ENCODE assay signal across 7 cellular contexts in the genomic region with DNA sequence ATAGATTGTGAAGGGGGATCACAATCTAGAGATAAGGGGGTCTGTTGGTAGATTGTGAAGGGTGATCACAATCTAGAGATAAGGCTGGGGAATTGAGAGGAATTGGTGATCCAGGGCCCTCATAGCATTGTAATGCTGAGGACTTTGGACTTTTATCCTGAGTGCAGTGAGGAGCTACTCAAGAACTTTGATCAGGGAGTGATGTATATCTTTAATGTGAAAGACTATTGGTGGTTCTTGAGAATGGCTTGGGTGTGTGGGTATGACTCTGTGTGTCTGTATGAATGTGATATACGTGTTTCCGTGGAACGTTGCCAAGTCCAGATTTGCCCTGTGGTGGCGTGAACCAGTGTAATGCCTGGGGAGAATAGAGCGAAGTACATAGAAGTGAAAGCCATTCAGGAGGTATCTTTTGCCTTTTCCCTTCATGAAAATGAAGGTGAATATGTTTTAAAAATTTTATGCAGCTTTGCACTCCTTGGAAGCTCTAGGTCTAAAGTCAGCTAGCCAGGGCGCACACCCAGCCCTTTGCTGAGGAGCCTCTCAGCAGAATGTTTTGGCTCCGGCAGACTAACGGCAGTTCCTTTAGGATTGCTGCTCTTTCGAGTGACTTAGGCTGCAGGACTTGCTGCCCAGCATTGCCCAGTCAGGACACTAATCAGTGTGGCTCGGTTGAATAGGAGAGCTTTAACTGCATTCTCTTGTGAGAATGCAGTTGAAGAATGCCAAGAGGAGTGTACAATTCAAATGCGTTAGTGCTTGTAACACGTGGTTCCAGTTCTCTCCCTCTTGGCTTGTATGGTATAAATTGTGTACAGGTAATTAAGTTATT. TPM values are rescaled to one million over a fixed set of nuclear protein-coding genes. Genes with fewer than 3 reads are reported as not detected.
A peak's percentile ranks its signal among the peaks of the same experiment; 100 is the strongest.
DNase-seq lines count a peak whose midpoint lies in the region; ATAC-seq and TF ChIP-seq lines count a peak whose summit lies in the region.

No MANE protein-coding gene starts in this region.

- no peak overlapping the region for H3K4ac ChIP-seq in IMR-90 (ENCODE audit: low read depth, low read length)

- no peaks in the 10 kb centered on the region for H3K9me3 ChIP-seq in IMR-90 (ENCODE audit: control insufficient read depth, insufficient read depth, low read length)

- H3K23ac ChIP-seq in IMR-90 (ENCODE audit: low read depth, low read length), result peak overlapping the region; percentile 52; the same call in 1 of the 2 replicates

- no peak for TF ChIP-seq POLR2A in IMR-90 (IDR thresholded peaks at IDR 0.05; ENCODE audit: low read depth, low read length)

- no peaks in the 10 kb centered on the region for H3K27me3 Mint-ChIP-seq in activated T-helper 17 cell treated with anti-CD3 and anti-CD28 coated beads, Interleukin-2, amount 50 U/mL, for 72 hours
- peaks cover 8 to 17% (median 10%) of the 10 kb centered on the region in 3 donors for H3K27me3 Mint-ChIP-seq in immature natural killer cell (ENCODE audit: low read depth in 3 of 3)

- peak overlapping the region; percentile 14; the same call in 1 of the 2 replicates for H2AK5ac ChIP-seq in IMR-90 (ENCODE audit: low read depth, low read length)

- peak overlapping the region; percentile 66 for H3K4me2 ChIP-seq in IMR-90 (ENCODE audit: low read depth, low read length)

- BruUV-seq in IMR-90 (replicated peaks; lab: Mats Ljungman, UMichigan), result no TSS peak

- in situ Hi-C loops in IMR-90 (cut with MboI; ENCODE audit: low sequenced_read_pairs), result no loop called here

- POLR2A ChIA-PET in IMR-90 (lab: Charles Lee; ENCODE audit: unreplicated experiment), result no interaction called here

- no peak overlapping the region for H4K91ac ChIP-seq in IMR-90 (ENCODE audit: insufficient read depth, low read depth, low read length)

- CTCF ChIA-PET in IMR-90 (lab: Yijun Ruan, JAX), result interaction anchor here (1.1 kb wide), 1 partner anchor 20 kb away, joined by 3 read pairs; no protein-coding TSS in a partner anchor

- no peak overlapping the region for H3K18ac ChIP-seq in IMR-90 (ENCODE audit: low read depth, low read length)

- H3K36me3 Mint-ChIP-seq in activated T-helper 17 cell treated with anti-CD3 and anti-CD28 coated beads, Interleukin-2, amount 50 U/mL, for 72 hours (ENCODE audit: low read depth), result peaks cover 9% of the 10 kb centered on the region
- no peaks in the 10 kb centered on the region for H3K36me3 Mint-ChIP-seq in immature natural killer cell

- H2AFZ ChIP-seq in IMR-90 (replicated peaks; ENCODE audit: low read length, poor library complexity), result no peak overlapping the region

- 65% methylated on average over 3 of the region's 12 CpGs; no CpG with 5 or more reads in 1 of the 2 experiments for WGBS in IMR-90 (ENCODE audit: extremely low coverage in 2 of 2, insufficient read length in 1 of 2), 2 experiments

- H3K4me1 Mint-ChIP-seq in activated T-helper 17 cell treated with anti-CD3 and anti-CD28 coated beads, Interleukin-2, amount 50 U/mL, for 72 hours, result peaks cover 29% of the 10 kb centered on the region
- H3K4me1 Mint-ChIP-seq in immature natural killer cell, result peaks cover 82 to 87% of the 10 kb centered on the region in 2 donors

- no peak overlapping the region for H3K27ac ChIP-seq in IMR-90 (ENCODE audit: insufficient read depth, low read length)

- H2BK15ac ChIP-seq in IMR-90 (ENCODE audit: low read depth, low read length), result no peak overlapping the region

- intact Hi-C loops in IMR-90 (cut with micrococcal nuclease), result no loop called here

- H2BK120ac ChIP-seq in IMR-90 (ENCODE audit: low read depth, low read length), result no peak overlapping the region

- TF ChIP-seq CTCF in IMR-90 (conservative IDR thresholded peaks at IDR 0.05; ENCODE audit: low read depth, low read length), result no peak

- DNase-seq in IMR-90 (no peak), immature natural killer cell (peak in 1 of 3 donors; percentile 41)
- DNase-seq in stimulated activated CD4-positive, alpha-beta T cell treated with anti-CD3 and anti-CD28 coated beads, Interleukin-4, amount 100 ng/mL, for 48 hours (ENCODE audit: low read depth in 2 of 2), result peak; percentile 38 to 45
- DNase-seq in effector CD8-positive, alpha-beta T cell (lab: John Stamatoyannopoulos, UW), result no peak

- peaks cover 21% of the 10 kb centered on the region for H3K4me1 ChIP-seq in IMR-90 (ENCODE audit: control insufficient read depth, insufficient read depth, low read length)

- no peak for TF ChIP-seq RAD21 in IMR-90 (IDR thresholded peaks at IDR 0.05; ENCODE audit: low read length)

- no peak overlapping the region for H3K4me3 ChIP-seq in IMR-90 (ENCODE audit: insufficient read depth, low read depth, low read length)

- no peak overlapping the region for H2AK9ac ChIP-seq in IMR-90 (replicated peaks; ENCODE audit: low read depth, low read length, poor library complexity)

- peaks cover 74% of the 10 kb centered on the region for H4K20me1 ChIP-seq in IMR-90 (ENCODE audit: insufficient read depth, low read length)

- dilution Hi-C loops in IMR-90 (cut with HindIII; ENCODE audit: low sequenced_read_pairs, unreplicated experiment), result no loop called here

- H3K36me3 ChIP-seq in IMR-90 (ENCODE audit: control insufficient read depth, insufficient read depth, low read length), result no peaks in the 10 kb centered on the region; the same call in 1 of the 2 replicates

- peaks cover 31% of the 10 kb centered on the region for H3K9me1 ChIP-seq in IMR-90 (ENCODE audit: insufficient read depth, low read length)

- 0 out of 2 replicates have a peak overlapping the region, but pooled peaks have one; percentile 44 for H3K14ac ChIP-seq in IMR-90 (replicated peaks; ENCODE audit: low read depth, low read length)

- no peak overlapping the region for H4K5ac ChIP-seq in IMR-90 (ENCODE audit: low read depth, low read length)

- peak overlapping the region; percentile 96 for H3K4me3 Mint-ChIP-seq in activated T-helper 17 cell treated with anti-CD3 and anti-CD28 coated beads, Interleukin-2, amount 50 U/mL, for 72 hours
- peak overlapping the region; percentile 4 to 94 (median 22) for H3K4me3 Mint-ChIP-seq in immature natural killer cell

- H3K27me3 ChIP-seq in IMR-90 (ENCODE audit: control insufficient read depth, insufficient read depth, low read length), result no peaks in the 10 kb centered on the region

- no peak overlapping the region for H4K8ac ChIP-seq in IMR-90 (ENCODE audit: low read depth in 2 of 2, low read length in 2 of 2)

- H2BK20ac ChIP-seq in IMR-90 (ENCODE audit: low read depth, low read length), result no peak overlapping the region

- H3K56ac ChIP-seq in IMR-90 (ENCODE audit: extremely low read depth, insufficient read depth, low read length), result no peak overlapping the region

- no peak overlapping the region; the same call in 1 of the 2 replicates for H3K9ac ChIP-seq in IMR-90 (ENCODE audit: low read depth, low read length)

- H3K79me1 ChIP-seq in IMR-90 (ENCODE audit: low read depth in 1 of 2, low read length in 2 of 2), result peaks cover 8 to 65% of the 10 kb centered on the region in 2 experiments; a peak in 3 of 4 replicates

- no peak for ATAC-seq in IMR-90 (ENCODE audit: low read depth)
- no peak for ATAC-seq in activated T-helper 17 cell treated with anti-CD3 and anti-CD28 coated beads, Interleukin-2, amount 50 U/mL, for 72 hours (replicated peaks)
- no peak for ATAC-seq in HG03175 (IDR thresholded peaks at IDR 0.05; ENCODE audit: unreplicated experiment)
- no peak for ATAC-seq in HG03469 (IDR thresholded peaks at IDR 0.05; ENCODE audit: unreplicated experiment)

- H3K27ac Mint-ChIP-seq in activated T-helper 17 cell treated with anti-CD3 and anti-CD28 coated beads, Interleukin-2, amount 50 U/mL, for 72 hours, result peak overlapping the region; percentile 96
- peak overlapping the region; percentile 43 to 90 (median 70) for H3K27ac Mint-ChIP-seq in immature natural killer cell

- H3K9me3 Mint-ChIP-seq in activated T-helper 17 cell treated with anti-CD3 and anti-CD28 coated beads, Interleukin-2, amount 50 U/mL, for 72 hours, result no peaks in the 10 kb centered on the region
- H3K9me3 Mint-ChIP-seq in immature natural killer cell, result no peaks in the 10 kb centered on the region

- no peak overlapping the region for H2BK5ac ChIP-seq in IMR-90 (ENCODE audit: low read depth, low read length, poor library complexity, severe bottlenecking)

TF ChIP-seq in IMR-90, 13 proteins besides CTCF, POLR2A, EP300 and RAD21:
- no peak for TF ChIP-seq MAZ (IDR thresholded peaks at IDR 0.05; ENCODE audit: borderline replicate concordance, low read depth, low read length)
- no peak for TF ChIP-seq MXI1 (IDR thresholded peaks at IDR 0.05; ENCODE audit: borderline replicate concordance, low read depth, low read length)
- TF ChIP-seq, protein P1, sequence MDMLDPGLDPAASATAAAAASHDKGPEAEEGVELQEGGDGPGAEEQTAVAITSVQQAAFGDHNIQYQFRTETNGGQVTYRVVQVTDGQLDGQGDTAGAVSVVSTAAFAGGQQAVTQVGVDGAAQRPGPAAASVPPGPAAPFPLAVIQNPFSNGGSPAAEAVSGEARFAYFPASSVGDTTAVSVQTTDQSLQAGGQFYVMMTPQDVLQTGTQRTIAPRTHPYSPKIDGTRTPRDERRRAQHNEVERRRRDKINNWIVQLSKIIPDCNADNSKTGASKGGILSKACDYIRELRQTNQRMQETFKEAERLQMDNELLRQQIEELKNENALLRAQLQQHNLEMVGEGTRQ (IDR thresholded peaks at IDR 0.05; ENCODE audit: low read depth, low read length), result no peak
- TF ChIP-seq MAFK (IDR thresholded peaks at IDR 0.05; ENCODE audit: low read depth, low read length), result no peak
- TF ChIP-seq CEBPB (IDR thresholded peaks at IDR 0.05; ENCODE audit: low read depth, low read length), result no peak
- no peak for TF ChIP-seq RCOR1 (IDR thresholded peaks at IDR 0.05; ENCODE audit: insufficient replicate concordance, low read length)
- no peak for TF ChIP-seq CHD1 (IDR thresholded peaks at IDR 0.05; ENCODE audit: low read depth, low read length)

RNA-seq across cellular contexts. Expression of a gene that starts 3.5 kb away (rescaled TPM):
- 10.9 and 13.1 TPM in 2 replicates for total RNA-seq in IMR-90 (2012; rRNA removed)
- polyA plus RNA-seq in IMR-90 (2012; rRNA removed) (21.8 and 26.7 TPM in 2 replicates), immature natural killer cell (10 to 100 TPM in 1 of 3 donors, 1 to 10 TPM in 2; 3.1 to 10.2 (median 3.9) TPM)
- polyA plus RNA-seq in IMR-90 (2012; cell fraction: cytosol; rRNA removed), result 15.3 and 24.4 TPM in 2 replicates
- polyA plus RNA-seq in IMR-90 (2012; cell fraction: nucleus; rRNA removed; ENCODE audit: low replicate concordance), result 15.6 and 20.7 TPM in 2 replicates
- total RNA-seq in activated T-helper 17 cell treated with anti-CD3 and anti-CD28 coated beads, Interleukin-2, amount 50 U/mL, for 72 hours, result 10 to 100 TPM; 26.1 to 32.0 TPM

Comparison
In these comparisons a context has a peak if more than half of its experiments do, and no peak if none do; other contexts are left out.
1. DNase-seq: peak in stimulated activated CD4-positive, alpha-beta T cell treated with anti-CD3 and anti-CD28 coated beads, Interleukin-4, amount 100 ng/mL, for 48 hours (2 of 2); none in IMR-90 (single experiment) and effector CD8-positive, alpha-beta T cell (single experiment).